Comparison of ENCODE assay signal across 11 cellular contexts in genomic region chr6:145273136-145273535, GRCh38.
"Had no signal": no experiment of that assay in that cellular context is flagged by ENCODE, and none has a peak within 500 bp of the region (broad histone marks: within the 10 kb centered on the region; RNA-seq: fewer than 3 reads in every experiment).

No MANE protein-coding gene starts in this region.

- H3K4me1 ChIP-seq: HAP-1 had no signal

- H3K36me3 ChIP-seq: HAP-1 had no signal

- H3K4me2 ChIP-seq: GM23338 had no signal

- H2AFZ ChIP-seq: GM23248, GM23338 had no signal

- FAIRE-seq: H1, H54 had no signal

- H3K9me3 ChIP-seq: HAP-1 had no signal

- H3K9ac ChIP-seq: GM23248 had no signal

- H3K27ac ChIP-seq: GM23248 had no signal

- ATAC-seq: GM23338, HCT116 had no signal

- DNase-seq: GM23248, GOT3, H7, H9, HCEC 1CT, HFFc6 had no signal

- H3K4me3 ChIP-seq: GM23248, GM23338, HAP-1 had no signal
